Comparison of ENCODE assay signal across 8 cellular contexts in genomic region chr17:67366193-67367157, GRCh38. TPM values are rescaled to one million over a fixed set of nuclear protein-coding genes. Genes with fewer than 3 reads are reported as not detected.
A peak's percentile ranks its signal among the peaks of the same experiment; 100 is the strongest.
DNase-seq lines count a peak whose midpoint lies in the region; ATAC-seq, FAIRE-seq and TF ChIP-seq lines count a peak whose summit lies in the region.

Gene PSMD12 (minus strand): TSS chr17:67366577. CDS start chr17:67366519, 58 bp downstream.

- H3K36me3 ChIP-seq in bronchial epithelial cell (ENCODE audit: control insufficient read depth, insufficient read depth, low read length): no peaks in the 10 kb centered on the region
- H3K36me3 ChIP-seq in spleen: peaks cover 0 to 31% (median 3%) of the 10 kb centered on the region in 6 donors

- H3K27me3 Mint-ChIP-seq in immature natural killer cell (ENCODE audit: low read depth in 3 of 3): peaks cover 0 to 8% (median 4%) of the 10 kb centered on the region in 3 donors

- TF ChIP-seq CTCF in WI38 (IDR thresholded peaks at IDR 0.05; ENCODE audit: low read depth, low read length) (no peak), bronchial epithelial cell (IDR thresholded peaks at IDR 0.05; ENCODE audit: insufficient read depth, low read length, severe bottlenecking) (peak; percentile 14), spleen (IDR thresholded peaks at IDR 0.05 in 8 of 11, conservative IDR thresholded peaks at IDR 0.05 in 3 of 11) (peak in 4 of 11 experiments; percentile 18 to 46 (median 24))

- H3K27ac ChIP-seq in spleen: peak within 1 kb of the TSS; percentile 88 to 98 (median 96)

- WGBS in spleen, 5 donors: 1 to 2% (median 1%) methylated on average over 23 to 55 of the region's 55 CpGs

- DNase-seq in AG08395 (ENCODE audit: low spot score): peak; percentile 97
- peak; percentile 78 for DNase-seq in NCI-H2196 treated with DMSO at 0.1 percent for 48 hours (lab: John Stamatoyannopoulos, UW; ENCODE audit: unreplicated experiment)
- peak; percentile 62 for DNase-seq in bronchial epithelial cell (ENCODE audit: low read depth)
- peak; percentile 92 to 93 (median 92) for DNase-seq in immature natural killer cell
- DNase-seq in spleen: peak; percentile 99

- peak within 1 kb of the TSS; percentile 80 to 98 (median 96) for H3K27ac Mint-ChIP-seq in immature natural killer cell

- H3K9me3 ChIP-seq in spleen: no peaks in the 10 kb centered on the region

- peaks cover 0 to 4% (median 3%) of the 10 kb centered on the region in 3 donors for H3K36me3 Mint-ChIP-seq in immature natural killer cell

- peak within 1 kb of the TSS; percentile 90 to 96 (median 94) for H3K4me3 Mint-ChIP-seq in immature natural killer cell

- ATAC-seq in GM18873 (IDR thresholded peaks at IDR 0.05; ENCODE audit: low FRiP score, unreplicated experiment) (peak; percentile 79), HG03108 (IDR thresholded peaks at IDR 0.05; ENCODE audit: unreplicated experiment) (peak; percentile 79)

- H3K27me3 ChIP-seq in bronchial epithelial cell (ENCODE audit: control insufficient read depth, insufficient read depth, low read length) (no peaks in the 10 kb centered on the region), spleen (replicated peaks in 1 of 7) (no peaks in the 10 kb centered on the region)

- intact Hi-C loops in spleen (cut with DNase I; ENCODE audit: low total_unique reads): no loop called here

- no peak for FAIRE-seq in bronchial epithelial cell (lab: Jason Lieb, UNC)

- H3K9me3 Mint-ChIP-seq in immature natural killer cell: no peaks in the 10 kb centered on the region

- peaks cover 40 to 54% of the 10 kb centered on the region in 2 donors for H3K4me1 Mint-ChIP-seq in immature natural killer cell

- H3K4me3 ChIP-seq in WI38 (ENCODE audit: low read depth, low read length) (peak within 1 kb of the TSS; percentile 97), bronchial epithelial cell (ENCODE audit: low read depth, low read length) (peak within 1 kb of the TSS; percentile 99), spleen (peak within 1 kb of the TSS; percentile 76 to 99 (median 97))

- TF ChIP-seq POLR2A in spleen (IDR thresholded peaks at IDR 0.05): peak in 2 of 3 donors; percentile 47 to 68

- peaks cover 18 to 55% (median 46%) of the 10 kb centered on the region in 6 donors for H3K4me1 ChIP-seq in spleen

RNA-seq across cellular contexts. Expression of gene PSMD12, which starts in this region (rescaled TPM):
- total RNA-seq in bronchial epithelial cell (13.2 and 26.2 TPM in 2 replicates), spleen (10 to 100 TPM; 24.6 to 46.4 (median 36.5) TPM)
- polyA plus RNA-seq in immature natural killer cell (10 to 100 TPM; 24.1 to 43.9 (median 37.3) TPM), spleen (10 to 100 TPM; 13.8 to 17.0 (median 15.5) TPM)

Comparison
In these comparisons a context has a peak if more than half of its experiments do, and no peak if none do; other contexts are left out.
1. Peak in every context shown above with its lines: DNase-seq, ATAC-seq, H3K4me3 ChIP-seq and H3K27ac ChIP-seq.